ENCODE assay signal across 27 cellular contexts in genomic region chr12:54349031-54349430, GRCh38. TPM values are rescaled to one million over a fixed set of nuclear protein-coding genes. Genes with fewer than 3 reads are reported as not detected.
A peak's percentile ranks its signal among the peaks of the same experiment; 100 is the strongest.
DNase-seq lines count a peak whose midpoint lies in the region; ATAC-seq and TF ChIP-seq lines count a peak whose summit lies in the region.
"Had no signal": no experiment of that assay in that cellular context is flagged by ENCODE, and none has a peak within 500 bp of the region (broad histone marks: within the 10 kb centered on the region; RNA-seq: fewer than 3 reads in every experiment).

No MANE protein-coding gene starts in this region.

- no peaks in the 10 kb centered on the region for H3K27me3 Mint-ChIP-seq in neural progenitor cell (ENCODE audit: insufficient read depth, low read depth)
- no peaks in the 10 kb centered on the region for H3K27me3 Mint-ChIP-seq in naive thymus-derived CD8-positive, alpha-beta T cell
- H3K27me3 Mint-ChIP-seq: CD8-positive, alpha-beta memory T cell had no signal

- H3F3A ChIP-seq in neural progenitor cell (ENCODE audit: low read depth): peaks cover 71% of the 10 kb centered on the region

- peak overlapping the region; percentile 100 for H3K27ac Mint-ChIP-seq in neural progenitor cell
- H3K27ac Mint-ChIP-seq in naive thymus-derived CD8-positive, alpha-beta T cell: peak overlapping the region in 1 of 10 donors; percentile 18

- no peak overlapping the region for H2AFZ ChIP-seq in neural progenitor cell (replicated peaks)

- H3K79me2 ChIP-seq in neural progenitor cell (ENCODE audit: low read depth): peaks cover 3% of the 10 kb centered on the region

- H3K9me3 ChIP-seq in neural progenitor cell (ENCODE audit: low read depth) (no peaks in the 10 kb centered on the region), gastrocnemius medialis (no peaks in the 10 kb centered on the region), MG63 (no peaks in the 10 kb centered on the region), testis (no peaks in the 10 kb centered on the region)
- H3K9me3 ChIP-seq: BE2C, HAP-1 had no signal

- no peaks in the 10 kb centered on the region for H3K9me3 Mint-ChIP-seq in neural progenitor cell
- no peaks in the 10 kb centered on the region for H3K9me3 Mint-ChIP-seq in naive thymus-derived CD8-positive, alpha-beta T cell
- H3K9me3 Mint-ChIP-seq: CD8-positive, alpha-beta memory T cell had no signal

- H3K4me1 Mint-ChIP-seq in neural progenitor cell: peaks cover 74% of the 10 kb centered on the region
- peaks cover 10 to 24% (median 18%) of the 10 kb centered on the region in 4 donors for H3K4me1 Mint-ChIP-seq in naive thymus-derived CD8-positive, alpha-beta T cell

- no peaks in the 10 kb centered on the region for H4K20me1 ChIP-seq in neural progenitor cell (ENCODE audit: low read depth)

- no peak for ATAC-seq in gastrocnemius medialis
- ATAC-seq in naive thymus-derived CD8-positive, alpha-beta T cell: no peak
- ATAC-seq: GM12878 had no signal

- peaks cover 34% of the 10 kb centered on the region for H3K36me3 Mint-ChIP-seq in neural progenitor cell
- H3K36me3 Mint-ChIP-seq in naive thymus-derived CD8-positive, alpha-beta T cell: peaks cover 8 to 68% (median 13%) of the 10 kb centered on the region in 3 donors

- in situ Hi-C loops in gastrocnemius medialis (cut with MboI; ENCODE audit: low sequenced_read_pairs in 4 of 4): no loop called here

- intact Hi-C loops in gastrocnemius medialis (cut with DNase I; ENCODE audit: low total_unique reads) (no loop called here), testis (cut with DNase I; ENCODE audit: low total_unique reads) (no loop called here)

- H3K4me2 ChIP-seq in neural progenitor cell: peak overlapping the region; percentile 90
- H3K4me2 ChIP-seq: KMS-11 had no signal

- no peak overlapping the region for H3K4me3 ChIP-seq in neural progenitor cell
- no peak overlapping the region for H3K4me3 ChIP-seq in gastrocnemius medialis
- no peak overlapping the region for H3K4me3 ChIP-seq in MG63
- no peak overlapping the region for H3K4me3 ChIP-seq in testis
- H3K4me3 ChIP-seq: GM12878, HAP-1 had no signal

- TF ChIP-seq POLR2A in gastrocnemius medialis (IDR thresholded peaks at IDR 0.05): no peak
- TF ChIP-seq POLR2A in testis (IDR thresholded peaks at IDR 0.05): no peak

- no peak overlapping the region for H3K9ac ChIP-seq in neural progenitor cell
- H3K9ac ChIP-seq: KMS-11 had no signal

- H3K4me3 Mint-ChIP-seq in neural progenitor cell: no peak overlapping the region
- no peak overlapping the region for H3K4me3 Mint-ChIP-seq in naive thymus-derived CD8-positive, alpha-beta T cell
- H3K4me3 Mint-ChIP-seq: CD14-positive monocyte; CD8-positive, alpha-beta memory T cell had no signal

- DNase-seq in NCI-H82 (lab: John Stamatoyannopoulos, UW) (peak; percentile 66), NCI-H82 treated with DMSO at 0.1 percent for 48 hours (lab: John Stamatoyannopoulos, UW; ENCODE audit: unreplicated experiment) (no peak), left kidney (ENCODE audit: low read depth, low spot score) (peak; percentile 85), neural progenitor cell (ENCODE audit: low spot score) (no peak), gastrocnemius medialis (no peak), MG63 (no peak), testis (no peak)
- DNase-seq in naive thymus-derived CD8-positive, alpha-beta T cell: no peak
- DNase-seq: 8988T; ACHN; BE2C; CD8-positive, alpha-beta memory T cell; DMS 273 treated with DMSO at 0.1 percent for 48 hours; DMS79; EL; GDM1; GOT3; IMR-90; NCI-H1048; NCI-H2081; NCI-H345; NCI-H510A treated with DMSO at 0.1 percent for 48 hours; SIG-M5 had no signal

- 77 to 78% methylated on average over 4 of the region's 4 CpGs for WGBS in testis, 2 donors

- TF ChIP-seq CTCF in neural progenitor cell (IDR thresholded peaks at IDR 0.05): no peak
- no peak for TF ChIP-seq CTCF in gastrocnemius medialis (IDR thresholded peaks at IDR 0.05 in 4 of 5, conservative IDR thresholded peaks at IDR 0.05 in 1 of 5)
- TF ChIP-seq CTCF in testis (IDR thresholded peaks at IDR 0.05): no peak

- peak overlapping the region; percentile 99 for H3K27ac ChIP-seq in neural progenitor cell
- H3K27ac ChIP-seq in gastrocnemius medialis: no peak overlapping the region
- no peak overlapping the region for H3K27ac ChIP-seq in testis
- H3K27ac ChIP-seq: KMS-11 had no signal

- H3K27me3 ChIP-seq in neural progenitor cell (no peaks in the 10 kb centered on the region), gastrocnemius medialis (no peaks in the 10 kb centered on the region), MG63 (no peaks in the 10 kb centered on the region), testis (no peaks in the 10 kb centered on the region)
- H3K27me3 ChIP-seq: BE2C had no signal

- H3K4me1 ChIP-seq in neural progenitor cell (peaks cover 71% of the 10 kb centered on the region), gastrocnemius medialis (peaks cover 21 to 22% of the 10 kb centered on the region in 2 donors), testis (peaks cover 30% of the 10 kb centered on the region)

- POLR2A ChIA-PET in naive thymus-derived CD8-positive, alpha-beta T cell (lab: Charles Lee): no interaction called here

- H3K36me3 ChIP-seq in neural progenitor cell: no peaks in the 10 kb centered on the region
- H3K36me3 ChIP-seq in gastrocnemius medialis: peaks cover 3 to 72% of the 10 kb centered on the region in 2 donors
- H3K36me3 ChIP-seq in MG63: peaks cover 79% of the 10 kb centered on the region
- no peaks in the 10 kb centered on the region for H3K36me3 ChIP-seq in testis (ENCODE audit: low read depth, missing control alignments)

RNA-seq across cellular contexts. Expression of gene GPR84, which starts 15.3 kb away (rescaled TPM):
- total RNA-seq in neural progenitor cell (ENCODE audit: low replicate concordance): not detected in 2 replicates
- total RNA-seq in gastrocnemius medialis: under 1 TPM in 2 of 4 donors, not detected in 2; 0.49 to 0.51 TPM
- total RNA-seq in MG63 (2014; rRNA removed; shearing (Covaris generic); ENCODE audit: low replicate concordance): not detected in 2 replicates
- total RNA-seq in testis: under 1 TPM in 1 of 2 donors, not detected in 1; 0.43 TPM
- polyA plus RNA-seq in testis (ENCODE audit: insufficient read depth, low read depth, low replicate concordance): 0.58 TPM
- total RNA-seq in naive thymus-derived CD8-positive, alpha-beta T cell: not detected
- not detected for polyA plus RNA-seq in naive thymus-derived CD8-positive, alpha-beta T cell
- total RNA-seq: IMR-90 had no signal
- polyA plus RNA-seq: CD8-positive, alpha-beta memory T cell; IMR-90 had no signal

RNA-seq across cellular contexts. Expression of gene COPZ1, which starts 24.1 kb away (rescaled TPM):
- total RNA-seq in neural progenitor cell (ENCODE audit: low replicate concordance) (197 and 219 TPM in 2 replicates), gastrocnemius medialis (100 to 1,000 TPM in 2 of 4 donors, 10 to 100 TPM in 2; 91.8 to 145 (median 107) TPM), testis (10 to 100 TPM; 45.9 to 63.9 TPM)
- total RNA-seq in MG63 (2014; rRNA removed; shearing (Covaris generic); ENCODE audit: low replicate concordance): 243 and 381 TPM in 2 replicates
- polyA plus RNA-seq in testis (ENCODE audit: insufficient read depth, low read depth, low replicate concordance): 123 TPM
- 10 to 100 TPM; 79.0 to 83.5 TPM for total RNA-seq in naive thymus-derived CD8-positive, alpha-beta T cell
- 100 to 1,000 TPM; 128 to 152 (median 132) TPM for polyA plus RNA-seq in naive thymus-derived CD8-positive, alpha-beta T cell

RNA-seq across cellular contexts. Expression of gene ZNF385A, which starts 35.5 kb away (rescaled TPM):
- 6.2 and 7.2 TPM in 2 replicates for total RNA-seq in neural progenitor cell (ENCODE audit: low replicate concordance)
- 10 to 100 TPM in 3 of 4 donors, 1 to 10 TPM in 1; 3.3 to 21.0 (median 18.3) TPM for total RNA-seq in gastrocnemius medialis
- 0.89 TPM in 1 of 2 replicates, not detected in the other for total RNA-seq in MG63 (2014; rRNA removed; shearing (Covaris generic); ENCODE audit: low replicate concordance)
- 1 to 10 TPM; 3.5 to 5.6 TPM for total RNA-seq in testis
- polyA plus RNA-seq in testis (ENCODE audit: insufficient read depth, low read depth, low replicate concordance): 10.9 TPM
- 1 to 10 TPM; 1.7 to 3.2 TPM for total RNA-seq in naive thymus-derived CD8-positive, alpha-beta T cell
- polyA plus RNA-seq in naive thymus-derived CD8-positive, alpha-beta T cell: under 1 TPM in 1 of 3 donors, not detected in 2; 0.42 TPM
- polyA plus RNA-seq: CD8-positive, alpha-beta memory T cell had no signal

RNA-seq across cellular contexts. Expression of gene NFE2, which starts 48.2 kb away (rescaled TPM):
- total RNA-seq in neural progenitor cell (ENCODE audit: low replicate concordance): 2.8 and 4.3 TPM in 2 replicates
- 1 to 10 TPM in 2 of 4 donors, under 1 TPM in 1, not detected in 1; 0.64 to 8.0 (median 1.8) TPM for total RNA-seq in gastrocnemius medialis
- 0.13 TPM in 1 of 2 replicates, not detected in the other for total RNA-seq in MG63 (2014; rRNA removed; shearing (Covaris generic); ENCODE audit: low replicate concordance)
- 1 to 10 TPM in 1 of 2 donors, under 1 TPM in 1; 0.94 to 1.9 TPM for total RNA-seq in testis
- 2.6 TPM for polyA plus RNA-seq in testis (ENCODE audit: insufficient read depth, low read depth, low replicate concordance)
- total RNA-seq in naive thymus-derived CD8-positive, alpha-beta T cell: not detected
- polyA plus RNA-seq in naive thymus-derived CD8-positive, alpha-beta T cell: under 1 TPM in 1 of 3 donors, not detected in 2; 0.14 TPM
- total RNA-seq: CD8-positive, alpha-beta memory T cell had no signal
- polyA plus RNA-seq: CD8-positive, alpha-beta memory T cell had no signal

Comparison
In these comparisons a context has a peak if more than half of its experiments do, and no peak if none do; other contexts are left out.
1. DNase-seq: peak in NCI-H82 (single experiment) and left kidney (single experiment); none in NCI-H82 treated with DMSO at 0.1 percent for 48 hours (single experiment), neural progenitor cell (single experiment), gastrocnemius medialis (0 of 2), MG63 (single experiment), testis (single experiment) and naive thymus-derived CD8-positive, alpha-beta T cell (0 of 10).